ENCODE assay signal across 1 cellular context in genomic region chr2:165423081-165423480, GRCh38.
TF ChIP-seq lines count a peak whose summit lies in the region.

No MANE protein-coding gene starts in this region.

TF ChIP-seq in H1, 55 proteins besides CTCF, POLR2A, EP300 and RAD21 (continued from another document):
- TF ChIP-seq CHD7 (IDR thresholded peaks at IDR 0.05; ENCODE audit: insufficient replicate concordance, low read length) (no peak), CHD1 (IDR thresholded peaks at IDR 0.05; ENCODE audit: low read depth, low read length) (no peak), KDM4A (IDR thresholded peaks at IDR 0.05; ENCODE audit: low read depth, low read length, severe bottlenecking) (no peak), SRF (IDR thresholded peaks at IDR 0.05; ENCODE audit: low read depth, low read length) (no peak), HDAC6 (IDR thresholded peaks at IDR 0.05; ENCODE audit: low read depth, low read length) (no peak), JUN (IDR thresholded peaks at IDR 0.05; ENCODE audit: low read depth, low read length) (no peak), NRF1 (IDR thresholded peaks at IDR 0.05; ENCODE audit: low read depth, low read length) (no peak)
